Comparison of ENCODE assay signal across 1 cellular context in the genomic region with DNA sequence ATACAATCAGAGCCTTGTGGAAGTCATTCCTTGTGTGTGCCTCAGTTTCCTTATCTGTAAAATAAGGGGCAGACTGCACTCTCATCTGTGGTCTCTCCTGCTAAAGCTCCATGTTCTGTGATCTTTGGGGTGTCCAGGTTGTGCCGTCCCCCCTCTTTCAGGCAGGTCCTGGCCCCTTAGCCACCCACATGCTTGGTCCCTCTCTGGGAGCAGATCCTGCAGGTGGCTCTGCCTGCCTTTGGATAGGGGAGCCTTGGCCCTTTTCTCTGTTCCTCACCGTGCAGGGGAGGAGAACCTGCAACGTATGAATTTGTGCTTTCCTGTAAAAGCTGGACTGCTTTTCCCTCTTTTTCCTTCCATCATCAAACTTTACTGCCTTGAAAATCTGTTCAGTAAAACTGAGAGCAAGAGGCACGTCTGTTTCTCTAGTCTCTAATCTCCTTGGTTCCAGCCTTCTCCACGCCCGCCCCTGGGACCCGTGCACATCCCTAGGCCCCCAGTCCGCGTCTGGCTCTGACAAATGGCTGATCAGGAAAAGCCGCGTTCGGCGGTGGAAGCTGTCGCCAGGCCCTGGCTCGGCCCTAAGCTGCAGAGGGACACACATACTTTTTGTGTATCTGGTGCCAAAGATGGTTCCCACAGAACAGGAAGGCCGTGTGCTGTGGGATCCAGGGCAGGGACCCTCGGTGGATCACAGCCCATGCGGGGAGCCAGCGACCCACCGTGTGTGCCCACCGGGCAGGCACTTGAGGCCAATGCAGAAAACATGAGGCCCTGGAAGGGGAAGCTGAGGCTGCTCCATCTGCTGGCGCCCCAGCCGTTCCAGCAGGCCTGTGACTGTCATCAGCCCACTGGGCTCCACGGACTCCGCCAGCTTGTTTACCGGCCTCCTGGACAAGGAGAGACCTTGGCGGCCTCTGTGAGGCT.
TF ChIP-seq lines count a peak whose summit lies in the region.

No MANE protein-coding gene starts in this region.

TF ChIP-seq in IMR-90, 13 proteins besides CTCF, POLR2A, EP300 and RAD21 (continued from another document):
- TF ChIP-seq, protein P1, sequence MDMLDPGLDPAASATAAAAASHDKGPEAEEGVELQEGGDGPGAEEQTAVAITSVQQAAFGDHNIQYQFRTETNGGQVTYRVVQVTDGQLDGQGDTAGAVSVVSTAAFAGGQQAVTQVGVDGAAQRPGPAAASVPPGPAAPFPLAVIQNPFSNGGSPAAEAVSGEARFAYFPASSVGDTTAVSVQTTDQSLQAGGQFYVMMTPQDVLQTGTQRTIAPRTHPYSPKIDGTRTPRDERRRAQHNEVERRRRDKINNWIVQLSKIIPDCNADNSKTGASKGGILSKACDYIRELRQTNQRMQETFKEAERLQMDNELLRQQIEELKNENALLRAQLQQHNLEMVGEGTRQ (IDR thresholded peaks at IDR 0.05; ENCODE audit: low read depth, low read length): no peak
- TF ChIP-seq RCOR1 (IDR thresholded peaks at IDR 0.05; ENCODE audit: insufficient replicate concordance, low read length) (no peak), CHD1 (IDR thresholded peaks at IDR 0.05; ENCODE audit: low read depth, low read length) (no peak), BHLHE40 (IDR thresholded peaks at IDR 0.05; ENCODE audit: low read depth, low read length) (no peak), SMC3 (IDR thresholded peaks at IDR 0.05; ENCODE audit: low read depth, low read length) (no peak)
- TF ChIP-seq, protein P2, sequence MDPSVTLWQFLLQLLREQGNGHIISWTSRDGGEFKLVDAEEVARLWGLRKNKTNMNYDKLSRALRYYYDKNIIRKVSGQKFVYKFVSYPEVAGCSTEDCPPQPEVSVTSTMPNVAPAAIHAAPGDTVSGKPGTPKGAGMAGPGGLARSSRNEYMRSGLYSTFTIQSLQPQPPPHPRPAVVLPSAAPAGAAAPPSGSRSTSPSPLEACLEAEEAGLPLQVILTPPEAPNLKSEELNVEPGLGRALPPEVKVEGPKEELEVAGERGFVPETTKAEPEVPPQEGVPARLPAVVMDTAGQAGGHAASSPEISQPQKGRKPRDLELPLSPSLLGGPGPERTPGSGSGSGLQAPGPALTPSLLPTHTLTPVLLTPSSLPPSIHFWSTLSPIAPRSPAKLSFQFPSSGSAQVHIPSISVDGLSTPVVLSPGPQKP (IDR thresholded peaks at IDR 0.05; ENCODE audit: borderline replicate concordance, low read depth, low read length): no peak
